ENCODE assay signal across 8 cellular contexts in genomic region chr11:66002648-66003225, GRCh38. TPM values are rescaled to one million over a fixed set of nuclear protein-coding genes. Genes with fewer than 3 reads are reported as not detected.
DNase-seq lines count a peak whose midpoint lies in the region; ATAC-seq and TF ChIP-seq lines count a peak whose summit lies in the region.

No MANE protein-coding gene starts in this region.

- peaks cover 12% of the 10 kb centered on the region; the same call in 1 of the 2 replicates for H3K4me1 ChIP-seq in ES-I3 (ENCODE audit: insufficient read depth, low read length)

- peak overlapping the region; percentile 99 to 100 for H3K27ac Mint-ChIP-seq in T-cell
- H3K27ac Mint-ChIP-seq in natural killer cell, result peak overlapping the region; percentile 99

- CTCF ChIA-PET in T-cell (lab: Charles Lee), result interaction anchor here in 1 of 2 donors (0.6 to 1.4 kb wide), 7 partner anchors 12 to 1999 kb away, joined by 3 to 8 read pairs (median 5); partner anchors contain the start of genes CCDC85B, FIBP and KAT5

- H3K36me3 Mint-ChIP-seq in T-cell (peaks cover 33% of the 10 kb centered on the region), natural killer cell (no peaks in the 10 kb centered on the region)

- H3K9ac ChIP-seq in ES-I3 (ENCODE audit: low read depth, low read length), result peak overlapping the region; percentile 83

- no peaks in the 10 kb centered on the region for H3K9me3 Mint-ChIP-seq in T-cell
- no peaks in the 10 kb centered on the region for H3K9me3 Mint-ChIP-seq in natural killer cell

- ATAC-seq in GM19455 (IDR thresholded peaks at IDR 0.05; ENCODE audit: unreplicated experiment) (peak; percentile 44), HG03457 (IDR thresholded peaks at IDR 0.05; ENCODE audit: unreplicated experiment) (peak; percentile 25), T-cell (replicated peaks in 1 of 4) (peak; percentile 78 to 82 (median 80)), natural killer cell (peak; percentile 65 to 82 (median 75))

- DNase-seq in T-cell, result peak in 5 of 34 experiments; percentile 62 to 73 (median 71)
- no peak for DNase-seq in epithelial cell of proximal tubule (ENCODE audit: low read depth)
- no peak for DNase-seq in natural killer cell
- no peak for DNase-seq in dedifferentiated amniotic fluid mesenchymal stem cell (ENCODE audit: extremely low spot score)
- DNase-seq in stimulated activated CD4-positive, alpha-beta T cell treated with anti-CD3 and anti-CD28 coated beads, Interleukin-4, amount 100 ng/mL, for 24 hours, result no peak

- H3K9me3 ChIP-seq in ES-I3 (ENCODE audit: control insufficient read depth, insufficient read depth, low read length), result no peaks in the 10 kb centered on the region

- intact Hi-C loops in natural killer cell (cut with micrococcal nuclease), result loop anchor here (1.0 to 5.0 kb wide), 4 partner anchors 18 to 390 kb away; partner anchors contain the start of genes KAT5, MAP3K11 and SART1

- no peaks in the 10 kb centered on the region for H3K27me3 Mint-ChIP-seq in T-cell
- no peaks in the 10 kb centered on the region for H3K27me3 Mint-ChIP-seq in natural killer cell (ENCODE audit: low read depth in 2 of 2)

- peak overlapping the region; percentile 92 for H3K4me3 ChIP-seq in epithelial cell of proximal tubule (ENCODE audit: low read depth, low read length)

- peaks cover 22 to 46% (median 43%) of the 10 kb centered on the region in 3 donors for H3K4me1 Mint-ChIP-seq in T-cell
- peaks cover 22 to 41% of the 10 kb centered on the region in 2 donors for H3K4me1 Mint-ChIP-seq in natural killer cell

- peak; percentile 30 for TF ChIP-seq CTCF in epithelial cell of proximal tubule (conservative IDR thresholded peaks at IDR 0.05; ENCODE audit: low read depth, low read length)
- no peak for TF ChIP-seq CTCF in natural killer cell (IDR thresholded peaks at IDR 0.05)

- peaks cover 25% of the 10 kb centered on the region for H3K36me3 ChIP-seq in ES-I3 (ENCODE audit: insufficient read depth, low read length)

- H3K4me3 Mint-ChIP-seq in T-cell (peak overlapping the region; percentile 95 to 100 (median 99)), natural killer cell (peak overlapping the region; percentile 99)

- POLR2A ChIA-PET in T-cell (lab: Charles Lee), result interaction anchor here in 1 of 2 donors (0.6 to 1.0 kb wide), 2 partner anchors 50 to 144 kb away, joined by 3 read pairs; no protein-coding TSS in a partner anchor

RNA-seq across cellular contexts. Expression of gene BANF1, which starts 0.4 kb away (rescaled TPM):
- total RNA-seq in T-cell, result 100 to 1,000 TPM in 1 of 5 donors, 10 to 100 TPM in 4; 70.9 to 101 (median 82.6) TPM
- 144 and 192 TPM in 2 replicates for total RNA-seq in epithelial cell of proximal tubule
- total RNA-seq in natural killer cell, result 100 to 1,000 TPM in 1 of 3 donors, 10 to 100 TPM in 2; 87.8 to 107 (median 90.4) TPM

RNA-seq across cellular contexts. Expression of gene EIF1AD, which starts 0.8 kb away (rescaled TPM):
- 100 to 1,000 TPM in 1 of 5 donors, 10 to 100 TPM in 4; 50.7 to 114 (median 58.8) TPM for total RNA-seq in T-cell
- total RNA-seq in epithelial cell of proximal tubule, result 45.2 and 45.3 TPM in 2 replicates
- 10 to 100 TPM; 49.9 to 74.2 (median 62.8) TPM for total RNA-seq in natural killer cell

RNA-seq across cellular contexts. Expression of gene CST6, which starts 9.1 kb away (rescaled TPM):
- total RNA-seq in T-cell (not detected), epithelial cell of proximal tubule (53.4 and 89.1 TPM in 2 replicates), natural killer cell (not detected)

RNA-seq across cellular contexts. Expression of gene CATSPER1, which starts 23.5 kb away (rescaled TPM):
- total RNA-seq in T-cell (not detected), epithelial cell of proximal tubule (1.4 and 4.7 TPM in 2 replicates), natural killer cell (10 to 100 TPM; 12.2 to 16.9 (median 13.3) TPM)

RNA-seq across cellular contexts. Expression of gene SART1, which starts 41.2 kb away (rescaled TPM):
- total RNA-seq in T-cell, result 10 to 100 TPM; 70.9 to 95.2 (median 89.9) TPM
- 28.8 and 30.2 TPM in 2 replicates for total RNA-seq in epithelial cell of proximal tubule
- total RNA-seq in natural killer cell, result 100 to 1,000 TPM; 103 to 123 (median 115) TPM

Comparison
In these comparisons a context has a peak if more than half of its experiments do, and no peak if none do; other contexts are left out.
1. ATAC-seq: peak in every context shown above with its lines; median percentile 80 in T-cell; 75 in natural killer cell; 44 in GM19455; 25 in HG03457.
2. RNA of gene CST6, which starts 9.1 kb away (total RNA-seq): 53.4 to 89.1 TPM in epithelial cell of proximal tubule; not detected in T-cell and not detected in natural killer cell; every median in the first group is over 10 times any median in the second.